ENCODE assay signal across 8 cellular contexts in the genomic region with DNA sequence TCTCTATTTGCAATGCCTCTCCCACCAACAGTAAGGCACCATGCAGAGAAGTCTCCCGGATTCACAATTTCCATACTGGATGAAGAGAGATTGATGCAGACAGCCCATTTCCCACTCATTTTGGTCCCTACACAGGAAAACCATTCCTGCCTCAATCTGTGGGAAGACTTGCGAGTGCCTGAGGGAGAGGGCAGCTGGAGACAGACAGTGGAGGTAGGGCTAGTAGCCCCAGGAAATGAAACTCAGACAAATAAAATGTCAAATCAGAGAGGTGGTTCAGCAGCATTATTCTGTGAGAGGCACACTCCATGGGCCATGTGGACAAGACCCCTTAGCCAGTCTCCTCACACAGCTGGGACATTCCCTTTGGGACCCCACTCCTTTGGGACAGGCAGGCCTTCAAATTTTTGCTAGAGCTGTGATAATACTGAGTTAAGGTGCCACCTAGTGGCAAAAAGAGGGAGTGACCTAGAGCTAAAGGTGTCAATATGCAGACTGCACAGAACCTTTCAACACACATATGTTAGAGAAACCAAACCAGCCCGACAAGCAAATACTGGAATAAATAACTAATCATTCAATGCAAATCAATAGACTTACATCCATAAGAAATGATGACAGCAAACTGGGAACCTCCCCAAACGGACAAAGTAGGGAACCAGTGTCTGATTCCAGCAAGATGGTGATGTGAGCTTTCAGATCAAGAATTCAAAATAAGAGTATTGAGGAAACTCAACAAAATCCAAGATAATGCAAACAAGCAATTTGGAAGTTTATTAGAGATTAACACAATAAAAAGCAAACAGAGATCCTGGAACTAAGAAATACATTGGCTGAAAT.
DNase-seq lines count a peak whose midpoint lies in the region; ATAC-seq and TF ChIP-seq lines count a peak whose summit lies in the region.

No MANE protein-coding gene starts in this region.

- no peaks in the 10 kb centered on the region for H3K27me3 ChIP-seq in HL-60 (ENCODE audit: insufficient read depth, poor library complexity, severe bottlenecking)
- no peaks in the 10 kb centered on the region for H3K27me3 ChIP-seq in adipocyte (replicated peaks; ENCODE audit: control insufficient read depth, insufficient read depth, low read length)
- no peaks in the 10 kb centered on the region for H3K27me3 ChIP-seq in lower lobe of right lung (ENCODE audit: low read depth)

- H3K36me3 ChIP-seq in adipocyte (ENCODE audit: control insufficient read depth, insufficient read depth, low read length, severe bottlenecking) (no peaks in the 10 kb centered on the region), lower lobe of right lung (no peaks in the 10 kb centered on the region)

- H3K27ac ChIP-seq in HL-60 (replicated peaks) = no peak overlapping the region
- H3K27ac ChIP-seq in lower lobe of right lung = no peak overlapping the region

- intact Hi-C loops in lower lobe of right lung (cut with DNase I) = no loop called here

- TF ChIP-seq CTCF in HL-60 (IDR thresholded peaks at IDR 0.05; ENCODE audit: insufficient read depth, low read length) (peak; percentile 50), lower lobe of right lung (IDR thresholded peaks at IDR 0.05) (peak; percentile 59), omental fat pad (IDR thresholded peaks at IDR 0.05) (no peak)

- ATAC-seq in GM21515 (IDR thresholded peaks at IDR 0.05; ENCODE audit: unreplicated experiment) = peak; percentile 98
- peak; percentile 48 to 65 for ATAC-seq in lower lobe of right lung
- ATAC-seq in omental fat pad (ENCODE audit: low FRiP score) = no peak
- no peak for ATAC-seq in HG03571 (IDR thresholded peaks at IDR 0.05; ENCODE audit: unreplicated experiment)

- H3K9me3 ChIP-seq in adipocyte (ENCODE audit: control insufficient read depth, low read length) (peaks cover 5% of the 10 kb centered on the region), lower lobe of right lung (peaks cover 6% of the 10 kb centered on the region)

- H3K4me3 ChIP-seq in HL-60 (replicated peaks; ENCODE audit: insufficient read depth, low read length) (no peak overlapping the region), adipocyte (ENCODE audit: low read length) (no peak overlapping the region), lower lobe of right lung (no peak overlapping the region)

- peak in 2 of 3 donors; percentile 2 to 17 for DNase-seq in stimulated activated CD4-positive, alpha-beta T cell treated with anti-CD3 and anti-CD28 coated beads, Interleukin-12 subunit alpha, Interleukin-12 subunit beta, amount 100 ng/mL, for 48 hours (ENCODE audit: low read depth in 2 of 3, low spot score in 1 of 3)
- DNase-seq in stimulated activated CD4-positive, alpha-beta T cell treated with anti-CD3 and anti-CD28 coated beads, Interleukin-4, amount 100 ng/mL, for 1 hour = no peak
- DNase-seq in HL-60 (ENCODE audit: low read depth in 1 of 2, low spot score in 1 of 2) = peak; percentile 6 to 39
- DNase-seq in adipocyte (ENCODE audit: low read depth) = peak; percentile 34
- no peak for DNase-seq in lower lobe of right lung
- DNase-seq in omental fat pad (ENCODE audit: low spot score) = no peak

- no peaks in the 10 kb centered on the region for H3K4me1 ChIP-seq in adipocyte (ENCODE audit: control insufficient read depth, insufficient read depth, low read length)
- H3K4me1 ChIP-seq in lower lobe of right lung = no peaks in the 10 kb centered on the region

- no peak overlapping the region for H3K9ac ChIP-seq in adipocyte (ENCODE audit: low read length)

Comparison
In these comparisons a context has a peak if more than half of its experiments do, and no peak if none do; other contexts are left out.
1. DNase-seq: peak in stimulated activated CD4-positive, alpha-beta T cell treated with anti-CD3 and anti-CD28 coated beads, Interleukin-12 subunit alpha, Interleukin-12 subunit beta, amount 100 ng/mL, for 48 hours (2 of 3), HL-60 (2 of 2) and adipocyte (single experiment); none in stimulated activated CD4-positive, alpha-beta T cell treated with anti-CD3 and anti-CD28 coated beads, Interleukin-4, amount 100 ng/mL, for 1 hour (single experiment), lower lobe of right lung (single experiment) and omental fat pad (single experiment).
2. ATAC-seq: peak in GM21515 (single experiment) and lower lobe of right lung (2 of 2); none in omental fat pad (single experiment) and HG03571 (single experiment).
3. CTCF ChIP-seq: peak in HL-60 (single experiment) and lower lobe of right lung (single experiment); none in omental fat pad (0 of 3).